In genomic region chr17:80308672-80309517, GRCh38 we compare ENCODE assay signal across 13 cellular contexts. TPM values are rescaled to one million over a fixed set of nuclear protein-coding genes. Genes with fewer than 3 reads are reported as not detected.
DNase-seq lines count a peak whose midpoint lies in the region; ATAC-seq and TF ChIP-seq lines count a peak whose summit lies in the region.
"Had no signal": no experiment of that assay in that cellular context is flagged by ENCODE, and none has a peak within 500 bp of the region (broad histone marks: within the 10 kb centered on the region; RNA-seq: fewer than 3 reads in every experiment).

No MANE protein-coding gene starts in this region.

- H3K27ac Mint-ChIP-seq in activated CD4-positive, alpha-beta T cell treated with anti-CD3 and anti-CD28 coated beads for 36 hours = peak overlapping the region; percentile 84
- H3K27ac Mint-ChIP-seq in activated CD4-positive, alpha-beta T cell treated with anti-CD3 and anti-CD28 coated beads, Interleukin-2, amount 10 ng/mL, durations not matched to agents 7 days and 5 days = no peak overlapping the region
- peak overlapping the region; percentile 25 to 55 for H3K27ac Mint-ChIP-seq in T-cell
- H3K27ac Mint-ChIP-seq in chondrocyte (ENCODE audit: unreplicated experiment) = no peak overlapping the region

- peak; percentile 65 for ATAC-seq in activated CD4-positive, alpha-beta T cell treated with anti-CD3 and anti-CD28 coated beads for 36 hours
- ATAC-seq in T-cell (replicated peaks in 1 of 4) (no peak), sciatic nerve (no peak)

- no peaks in the 10 kb centered on the region for H3K27me3 Mint-ChIP-seq in activated CD4-positive, alpha-beta T cell treated with anti-CD3 and anti-CD28 coated beads for 36 hours
- H3K27me3 Mint-ChIP-seq in activated CD4-positive, alpha-beta T cell treated with anti-CD3 and anti-CD28 coated beads, Interleukin-2, amount 10 ng/mL, durations not matched to agents 7 days and 5 days = no peaks in the 10 kb centered on the region
- H3K27me3 Mint-ChIP-seq in T-cell (no peaks in the 10 kb centered on the region), chondrocyte (ENCODE audit: low read depth) (no peaks in the 10 kb centered on the region)

- H3K4me1 Mint-ChIP-seq in activated CD4-positive, alpha-beta T cell treated with anti-CD3 and anti-CD28 coated beads for 36 hours = peaks cover 12% of the 10 kb centered on the region
- peaks cover 11% of the 10 kb centered on the region for H3K4me1 Mint-ChIP-seq in activated CD4-positive, alpha-beta T cell treated with anti-CD3 and anti-CD28 coated beads, Interleukin-2, amount 10 ng/mL, durations not matched to agents 7 days and 5 days
- H3K4me1 Mint-ChIP-seq in T-cell (peaks cover 0 to 6% (median 3%) of the 10 kb centered on the region in 3 donors), chondrocyte (ENCODE audit: low read depth) (no peaks in the 10 kb centered on the region)

- H3K9me3 Mint-ChIP-seq in activated CD4-positive, alpha-beta T cell treated with anti-CD3 and anti-CD28 coated beads for 36 hours (ENCODE audit: low read depth) = no peaks in the 10 kb centered on the region
- H3K9me3 Mint-ChIP-seq in activated CD4-positive, alpha-beta T cell treated with anti-CD3 and anti-CD28 coated beads, Interleukin-2, amount 10 ng/mL, durations not matched to agents 7 days and 5 days = no peaks in the 10 kb centered on the region
- H3K9me3 Mint-ChIP-seq in T-cell = peaks cover 0 to 3% (median 0%) of the 10 kb centered on the region in 3 donors
- H3K9me3 Mint-ChIP-seq in chondrocyte (ENCODE audit: low read depth) = no peaks in the 10 kb centered on the region

- intact Hi-C loops in activated CD4-positive, alpha-beta T cell treated with anti-CD3 and anti-CD28 coated beads for 36 hours (cut with DNase I, micrococcal nuclease) = no loop called here
- intact Hi-C loops in sciatic nerve (cut with DNase I) = no loop called here

- DNase-seq in activated CD4-positive, alpha-beta T cell treated with anti-CD3 and anti-CD28 coated beads for 36 hours = no peak
- DNase-seq in activated CD4-positive, alpha-beta T cell treated with anti-CD3 and anti-CD28 coated beads, Interleukin-2, amount 10 ng/mL, durations not matched to agents 7 days and 5 days = no peak
- no peak for DNase-seq in T-cell
- DNase-seq in chondrocyte (ENCODE audit: low spot score) = peak; percentile 42
- peak; percentile 30 for DNase-seq in sciatic nerve (ENCODE audit: low spot score)
- no peak for DNase-seq in NCI-H1694 (lab: John Stamatoyannopoulos, UW)
- no peak for DNase-seq in NCI-H187 treated with DMSO at 0.1 percent for 48 hours (lab: John Stamatoyannopoulos, UW)
- DNase-seq in stimulated activated CD4-positive, alpha-beta T cell treated with anti-CD3 and anti-CD28 coated beads, Interleukin-15, amount 100 ng/mL, for 24 hours = no peak
- DNase-seq: activated CD4-positive, alpha-beta T cell treated with anti-CD3 and anti-CD28 coated beads, Interleukin-2, amount 50 U/mL, for 1 hour; DND-41; H7; NCI-H2107; NCI-H774 had no signal

- no peak overlapping the region for H3K4me3 Mint-ChIP-seq in activated CD4-positive, alpha-beta T cell treated with anti-CD3 and anti-CD28 coated beads for 36 hours
- H3K4me3 Mint-ChIP-seq in activated CD4-positive, alpha-beta T cell treated with anti-CD3 and anti-CD28 coated beads, Interleukin-2, amount 10 ng/mL, durations not matched to agents 7 days and 5 days = no peak overlapping the region
- H3K4me3 Mint-ChIP-seq in T-cell (no peak overlapping the region), chondrocyte (ENCODE audit: unreplicated experiment) (no peak overlapping the region)

- peaks cover 77% of the 10 kb centered on the region for H3K36me3 Mint-ChIP-seq in activated CD4-positive, alpha-beta T cell treated with anti-CD3 and anti-CD28 coated beads for 36 hours (ENCODE audit: low read depth)
- H3K36me3 Mint-ChIP-seq in activated CD4-positive, alpha-beta T cell treated with anti-CD3 and anti-CD28 coated beads, Interleukin-2, amount 10 ng/mL, durations not matched to agents 7 days and 5 days (ENCODE audit: low read depth) = peaks cover 81% of the 10 kb centered on the region
- peaks cover 50% of the 10 kb centered on the region for H3K36me3 Mint-ChIP-seq in T-cell
- peaks cover 44% of the 10 kb centered on the region for H3K36me3 Mint-ChIP-seq in chondrocyte (ENCODE audit: low read depth)

- CTCF ChIA-PET in activated CD4-positive, alpha-beta T cell treated with anti-CD3 and anti-CD28 coated beads for 36 hours (lab: Charles Lee) = interaction anchor here (1.0 to 1.8 kb wide), 2 partner anchors 11 to 300 kb away, joined by 3 to 5 read pairs; no protein-coding TSS in a partner anchor
- CTCF ChIA-PET in activated CD4-positive, alpha-beta T cell treated with anti-CD3 and anti-CD28 coated beads, Interleukin-2, amount 10 ng/mL, durations not matched to agents 7 days and 5 days (lab: Charles Lee) = interaction anchor here (0.6 to 1.5 kb wide), 7 partner anchors 9 to 62 kb away, joined by 3 to 4 read pairs (median 3); no protein-coding TSS in a partner anchor
- CTCF ChIA-PET in T-cell (lab: Charles Lee) = no interaction called here

- POLR2A ChIA-PET in activated CD4-positive, alpha-beta T cell treated with anti-CD3 and anti-CD28 coated beads for 36 hours (lab: Charles Lee) = interaction anchor here (0.5 kb wide), 1 partner anchor 8 kb away, joined by 3 read pairs; no protein-coding TSS in a partner anchor
- POLR2A ChIA-PET in activated CD4-positive, alpha-beta T cell treated with anti-CD3 and anti-CD28 coated beads, Interleukin-2, amount 10 ng/mL, durations not matched to agents 7 days and 5 days (lab: Charles Lee) = no interaction called here
- POLR2A ChIA-PET in T-cell (lab: Charles Lee) = no interaction called here

- no peak for TF ChIP-seq CTCF in chondrocyte (IDR thresholded peaks at IDR 0.05)

RNA-seq across cellular contexts. Expression of gene RNF213, which starts 48.2 kb away (rescaled TPM):
- total RNA-seq in activated CD4-positive, alpha-beta T cell treated with anti-CD3 and anti-CD28 coated beads for 36 hours = 100 to 1,000 TPM; 334 to 366 TPM
- total RNA-seq in activated CD4-positive, alpha-beta T cell treated with anti-CD3 and anti-CD28 coated beads, Interleukin-2, amount 10 ng/mL, durations not matched to agents 7 days and 5 days = 100 to 1,000 TPM; 579 to 602 TPM
- total RNA-seq in T-cell (100 to 1,000 TPM; 433 to 628 (median 590) TPM), chondrocyte (72.5 to 104 TPM (median 73.2 TPM) in 3 replicates), sciatic nerve (178 TPM)

Comparison
In these comparisons a context has a peak if more than half of its experiments do, and no peak if none do; other contexts are left out.
1. H3K27ac Mint-ChIP-seq: peak in activated CD4-positive, alpha-beta T cell treated with anti-CD3 and anti-CD28 coated beads for 36 hours (single experiment) and T-cell (2 of 2); none in activated CD4-positive, alpha-beta T cell treated with anti-CD3 and anti-CD28 coated beads, Interleukin-2, amount 10 ng/mL, durations not matched to agents 7 days and 5 days (single experiment) and chondrocyte (single experiment).
2. DNase-seq: peak in chondrocyte (single experiment) and sciatic nerve (single experiment); none in activated CD4-positive, alpha-beta T cell treated with anti-CD3 and anti-CD28 coated beads for 36 hours (single experiment), activated CD4-positive, alpha-beta T cell treated with anti-CD3 and anti-CD28 coated beads, Interleukin-2, amount 10 ng/mL, durations not matched to agents 7 days and 5 days (single experiment), T-cell (0 of 34), NCI-H1694 (single experiment), NCI-H187 treated with DMSO at 0.1 percent for 48 hours (single experiment) and stimulated activated CD4-positive, alpha-beta T cell treated with anti-CD3 and anti-CD28 coated beads, Interleukin-15, amount 100 ng/mL, for 24 hours (single experiment).
3. CTCF ChIA-PET loops: an anchor here in activated CD4-positive, alpha-beta T cell treated with anti-CD3 and anti-CD28 coated beads for 36 hours (1.0 to 1.8 kb wide) and activated CD4-positive, alpha-beta T cell treated with anti-CD3 and anti-CD28 coated beads, Interleukin-2, amount 10 ng/mL, durations not matched to agents 7 days and 5 days (0.6 to 1.5 kb wide); none called in T-cell.